In genomic region chr4:113976937-113977855, GRCh38 we compare ENCODE assay signal across 11 cellular contexts. TPM values are rescaled to one million over a fixed set of nuclear protein-coding genes. Genes with fewer than 3 reads are reported as not detected.
A peak's percentile ranks its signal among the peaks of the same experiment; 100 is the strongest.
DNase-seq lines count a peak whose midpoint lies in the region; ATAC-seq and TF ChIP-seq lines count a peak whose summit lies in the region.
"Had no signal": no experiment of that assay in that cellular context is flagged by ENCODE, and none has a peak within 500 bp of the region (broad histone marks: within the 10 kb centered on the region; RNA-seq: fewer than 3 reads in every experiment).

No MANE protein-coding gene starts in this region.

- TF ChIP-seq CTCF in neural crest cell (conservative IDR thresholded peaks at IDR 0.05), result no peak
- TF ChIP-seq CTCF in CD8-positive, alpha-beta T cell (IDR thresholded peaks at IDR 0.05), result no peak

- H3K4me3 Mint-ChIP-seq in neural crest cell, result peak overlapping the region; percentile 41
- H3K4me3 Mint-ChIP-seq in CD8-positive, alpha-beta T cell, result no peak overlapping the region

- no peak overlapping the region for H2AFZ ChIP-seq in ACC112 (ENCODE audit: low read length, unreplicated experiment)

- peaks cover 91% of the 10 kb centered on the region for H3K79me2 ChIP-seq in ACC112 (ENCODE audit: control insufficient read depth, insufficient read depth, low read length, unreplicated experiment)

- no peak overlapping the region for H3K27ac Mint-ChIP-seq in neural crest cell (ENCODE audit: unreplicated experiment)
- no peak overlapping the region for H3K27ac Mint-ChIP-seq in CD8-positive, alpha-beta T cell

- peaks cover 4% of the 10 kb centered on the region for H3K9me3 Mint-ChIP-seq in neural crest cell
- peaks cover 4% of the 10 kb centered on the region for H3K9me3 Mint-ChIP-seq in CD8-positive, alpha-beta T cell

- H3K36me3 Mint-ChIP-seq in neural crest cell (ENCODE audit: low read depth), result no peaks in the 10 kb centered on the region
- H3K36me3 Mint-ChIP-seq in CD8-positive, alpha-beta T cell, result no peaks in the 10 kb centered on the region

- peak overlapping the region; percentile 95 for H3K4me3 ChIP-seq in ACC112 (ENCODE audit: low read depth, low read length)
- H3K4me3 ChIP-seq in CD8-positive, alpha-beta T cell (ENCODE audit: low read depth, low read length), result no peak overlapping the region

- H3K4me1 Mint-ChIP-seq in neural crest cell, result peaks cover 29% of the 10 kb centered on the region
- peaks cover 16% of the 10 kb centered on the region for H3K4me1 Mint-ChIP-seq in CD8-positive, alpha-beta T cell (ENCODE audit: low read depth)

- POLR2A ChIA-PET in CD8-positive, alpha-beta T cell (lab: Charles Lee), result no interaction called here

- peaks cover 24% of the 10 kb centered on the region for H3K4me1 ChIP-seq in ACC112 (ENCODE audit: control insufficient read depth, insufficient read depth, low read length, unreplicated experiment)
- H3K4me1 ChIP-seq in CD8-positive, alpha-beta T cell (ENCODE audit: insufficient read depth, low read length), result peaks cover 8% of the 10 kb centered on the region

- H3K9me3 ChIP-seq in CD8-positive, alpha-beta T cell (ENCODE audit: low read length), result no peaks in the 10 kb centered on the region

- intact Hi-C loops in CD8-positive, alpha-beta T cell (cut with DNase I, micrococcal nuclease), result no loop called here

- no peaks in the 10 kb centered on the region for H3K27me3 ChIP-seq in ACC112 (ENCODE audit: insufficient read depth, low read length)
- H3K27me3 ChIP-seq in CD8-positive, alpha-beta T cell (ENCODE audit: insufficient read depth, low read length), result peaks cover 18% of the 10 kb centered on the region

- DNase-seq in epithelial cell of prostate (ENCODE audit: low read depth, low spot score), result no peak
- no peak for DNase-seq in neural crest cell (ENCODE audit: low read depth, low spot score)
- DNase-seq in CD8-positive, alpha-beta T cell, result no peak
- DNase-seq in mucosa of gallbladder (ENCODE audit: low spot score), result no peak
- DNase-seq: NCI-H1092 treated with DMSO at 0.1 percent for 48 hours had no signal

- H3K36me3 ChIP-seq in ACC112 (ENCODE audit: insufficient read depth, low read length), result peaks cover 23% of the 10 kb centered on the region
- H3K36me3 ChIP-seq in CD8-positive, alpha-beta T cell (ENCODE audit: insufficient read depth, low read length), result no peaks in the 10 kb centered on the region

- peaks cover 50% of the 10 kb centered on the region for H3K27me3 Mint-ChIP-seq in neural crest cell (ENCODE audit: low read depth)
- peaks cover 31% of the 10 kb centered on the region for H3K27me3 Mint-ChIP-seq in CD8-positive, alpha-beta T cell (ENCODE audit: low read depth)

- CTCF ChIA-PET in CD8-positive, alpha-beta T cell (lab: Charles Lee), result no interaction called here

- ATAC-seq in HG03095 (IDR thresholded peaks at IDR 0.05; ENCODE audit: unreplicated experiment) (no peak), HG03442 (IDR thresholded peaks at IDR 0.05; ENCODE audit: unreplicated experiment) (no peak)
- ATAC-seq in CD8-positive, alpha-beta T cell, result no peak

- H3K27ac ChIP-seq in ACC112 (ENCODE audit: low read depth, low read length), result peak overlapping the region; percentile 83
- peak overlapping the region; percentile 82 for H3K27ac ChIP-seq in epithelial cell of prostate
- no peak overlapping the region for H3K27ac ChIP-seq in CD8-positive, alpha-beta T cell (ENCODE audit: low read depth, low read length)
- H3K27ac ChIP-seq: C4-2B, VCaP had no signal

TF ChIP-seq in PFSK-1, 5 proteins besides CTCF, POLR2A, EP300 and RAD21:
- TF ChIP-seq POLR2AphosphoS5 (IDR thresholded peaks at IDR 0.05; ENCODE audit: low read depth, low read length) (no peak), SIN3A (IDR thresholded peaks at IDR 0.05; ENCODE audit: borderline replicate concordance, insufficient read depth, low read length) (peak; percentile 29; the same call in 1 of the 2 replicates), TAF1 (IDR thresholded peaks at IDR 0.05; ENCODE audit: borderline replicate concordance, insufficient read depth, low read length) (no peak), FOXP2 (optimal IDR thresholded peaks at IDR 0.05; ENCODE audit: borderline replicate concordance, extremely low read depth, extremely low read length, insufficient read depth) (no peak)
- TF ChIP-seq, protein P1, sequence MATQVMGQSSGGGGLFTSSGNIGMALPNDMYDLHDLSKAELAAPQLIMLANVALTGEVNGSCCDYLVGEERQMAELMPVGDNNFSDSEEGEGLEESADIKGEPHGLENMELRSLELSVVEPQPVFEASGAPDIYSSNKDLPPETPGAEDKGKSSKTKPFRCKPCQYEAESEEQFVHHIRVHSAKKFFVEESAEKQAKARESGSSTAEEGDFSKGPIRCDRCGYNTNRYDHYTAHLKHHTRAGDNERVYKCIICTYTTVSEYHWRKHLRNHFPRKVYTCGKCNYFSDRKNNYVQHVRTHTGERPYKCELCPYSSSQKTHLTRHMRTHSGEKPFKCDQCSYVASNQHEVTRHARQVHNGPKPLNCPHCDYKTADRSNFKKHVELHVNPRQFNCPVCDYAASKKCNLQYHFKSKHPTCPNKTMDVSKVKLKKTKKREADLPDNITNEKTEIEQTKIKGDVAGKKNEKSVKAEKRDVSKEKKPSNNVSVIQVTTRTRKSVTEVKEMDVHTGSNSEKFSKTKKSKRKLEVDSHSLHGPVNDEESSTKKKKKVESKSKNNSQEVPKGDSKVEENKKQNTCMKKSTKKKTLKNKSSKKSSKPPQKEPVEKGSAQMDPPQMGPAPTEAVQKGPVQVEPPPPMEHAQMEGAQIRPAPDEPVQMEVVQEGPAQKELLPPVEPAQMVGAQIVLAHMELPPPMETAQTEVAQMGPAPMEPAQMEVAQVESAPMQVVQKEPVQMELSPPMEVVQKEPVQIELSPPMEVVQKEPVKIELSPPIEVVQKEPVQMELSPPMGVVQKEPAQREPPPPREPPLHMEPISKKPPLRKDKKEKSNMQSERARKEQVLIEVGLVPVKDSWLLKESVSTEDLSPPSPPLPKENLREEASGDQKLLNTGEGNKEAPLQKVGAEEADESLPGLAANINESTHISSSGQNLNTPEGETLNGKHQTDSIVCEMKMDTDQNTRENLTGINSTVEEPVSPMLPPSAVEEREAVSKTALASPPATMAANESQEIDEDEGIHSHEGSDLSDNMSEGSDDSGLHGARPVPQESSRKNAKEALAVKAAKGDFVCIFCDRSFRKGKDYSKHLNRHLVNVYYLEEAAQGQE (IDR thresholded peaks at IDR 0.05; ENCODE audit: insufficient read depth in 1 of 2, low read depth in 2 of 2, low read length in 2 of 2), result peak; percentile 22 to 60; a peak in 1 of 4 replicates

RNA-seq across cellular contexts. Expression of gene ARSJ, which starts 2.3 kb away (rescaled TPM):
- 12.1 TPM for polyA plus RNA-seq in PFSK-1 (2012; ENCODE audit: insufficient read length, low read depth)
- total RNA-seq in neural crest cell (0.49 and 0.89 TPM in 2 replicates), mucosa of gallbladder (21.6 TPM)
- not detected for total RNA-seq in CD8-positive, alpha-beta T cell

Comparison
In these comparisons a context has a peak if more than half of its experiments do, and no peak if none do; other contexts are left out.
1. RNA of gene ARSJ, which starts 2.3 kb away (total RNA-seq): 21.6 TPM in mucosa of gallbladder (single experiment); 0.49 to 0.89 TPM in neural crest cell and not detected in CD8-positive, alpha-beta T cell; every median in the first group is over 10 times any median in the second.